ENCODE assay signal across 9 cellular contexts in the genomic region with DNA sequence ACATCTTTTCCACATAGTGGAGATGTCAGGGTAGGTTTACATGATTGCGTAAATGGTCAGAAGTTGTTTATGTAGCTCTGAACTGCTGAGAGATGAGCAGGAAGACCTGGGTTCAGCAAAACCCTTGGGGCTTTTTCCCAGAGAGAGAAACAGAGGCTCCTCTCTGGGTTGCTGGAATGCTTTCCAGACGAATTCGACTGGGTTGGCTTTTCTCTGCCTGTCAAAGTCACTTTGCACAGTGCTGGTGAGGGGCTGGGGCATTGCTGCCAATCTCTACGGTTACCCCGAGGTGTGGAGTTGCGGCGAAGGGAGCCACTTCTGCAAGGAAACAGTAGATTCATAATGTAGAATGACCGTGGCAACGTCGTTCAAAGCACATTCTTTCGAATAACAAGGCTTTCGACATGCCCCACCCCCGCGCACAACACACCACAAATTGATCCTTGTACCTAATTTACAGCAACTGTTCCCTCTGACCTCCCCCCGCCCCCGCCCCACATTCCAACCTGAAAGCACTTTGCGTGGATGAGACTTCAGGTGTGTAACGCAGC. TPM values are rescaled to one million over a fixed set of nuclear protein-coding genes. Genes with fewer than 3 reads are reported as not detected.
DNase-seq lines count a peak whose midpoint lies in the region; ATAC-seq, FAIRE-seq and TF ChIP-seq lines count a peak whose summit lies in the region.
"Had no signal": no experiment of that assay in that cellular context is flagged by ENCODE, and none has a peak within 500 bp of the region (broad histone marks: within the 10 kb centered on the region; RNA-seq: fewer than 3 reads in every experiment).

No MANE protein-coding gene starts in this region.

- H3K27me3 ChIP-seq in neuron (ENCODE audit: insufficient read depth, low read length) (peaks cover 60% of the 10 kb centered on the region), Karpas-422 (ENCODE audit: low read length) (no peaks in the 10 kb centered on the region)

- no peak for ATAC-seq in stimulated activated naive CD8-positive, alpha-beta T cell treated with anti-CD3 and anti-CD28 coated beads, Interleukin-15, Interleukin-2, amounts not matched to agents 100 U/mL and 50 U/mL, for 24 hours
- ATAC-seq in GM19023 (IDR thresholded peaks at IDR 0.05; ENCODE audit: unreplicated experiment) = no peak

- no peak for DNase-seq in stimulated activated naive CD8-positive, alpha-beta T cell treated with anti-CD3 and anti-CD28 coated beads, Interleukin-15, Interleukin-2, amounts not matched to agents 100 U/mL and 50 U/mL, for 24 hours
- no peak for DNase-seq in endothelial cell (ENCODE audit: low spot score)
- no peak for DNase-seq in NCI-H774 (lab: John Stamatoyannopoulos, UW)
- no peak for DNase-seq in GM12892 (ENCODE audit: insufficient read length)
- no peak for DNase-seq in Karpas-422
- DNase-seq: stimulated activated naive B cell treated with anti-CD40 and anti-IgM and Interleukin-4, amounts not matched to agents 10 μg/mL and 1 μg/mL and 100 μg/mL, for 72 hours had no signal

- H3K9me3 ChIP-seq in neuron (ENCODE audit: low read length) = no peaks in the 10 kb centered on the region
- H3K9me3 ChIP-seq in Karpas-422 (ENCODE audit: low read length) = no peaks in the 10 kb centered on the region

- no peak overlapping the region for H3K27ac Mint-ChIP-seq in stimulated activated naive CD8-positive, alpha-beta T cell treated with anti-CD3 and anti-CD28 coated beads, Interleukin-15, Interleukin-2, amounts not matched to agents 100 ng/mL and 50 ng/mL, for 24 hours
- H3K27ac Mint-ChIP-seq in endothelial cell (ENCODE audit: unreplicated experiment) = peak overlapping the region; percentile 77
- H3K27ac Mint-ChIP-seq: stimulated activated naive B cell treated with anti-CD40 and anti-IgM and Interleukin-4, amounts not matched to agents 10 μg/mL and 1 μg/mL and 100 μg/mL, for 72 hours had no signal

- peaks cover 63% of the 10 kb centered on the region for H3K27me3 Mint-ChIP-seq in stimulated activated naive CD8-positive, alpha-beta T cell treated with anti-CD3 and anti-CD28 coated beads, Interleukin-15, Interleukin-2, amounts not matched to agents 100 ng/mL and 50 ng/mL, for 24 hours
- peaks cover 9% of the 10 kb centered on the region for H3K27me3 Mint-ChIP-seq in endothelial cell (ENCODE audit: unreplicated experiment)

- H3K4me1 Mint-ChIP-seq in stimulated activated naive CD8-positive, alpha-beta T cell treated with anti-CD3 and anti-CD28 coated beads, Interleukin-15, Interleukin-2, amounts not matched to agents 100 ng/mL and 50 ng/mL, for 24 hours (ENCODE audit: low read depth) = peaks cover 6% of the 10 kb centered on the region
- H3K4me1 Mint-ChIP-seq in endothelial cell (ENCODE audit: unreplicated experiment) = peaks cover 2% of the 10 kb centered on the region

- H3K9ac ChIP-seq in Karpas-422 (ENCODE audit: low read length) = no peak overlapping the region

- H2AFZ ChIP-seq in neuron (ENCODE audit: low read depth, low read length) (peak overlapping the region; percentile 67), Karpas-422 (ENCODE audit: low read length) (no peak overlapping the region)

- H3K36me3 ChIP-seq in neuron (ENCODE audit: insufficient read depth, low read length) (no peaks in the 10 kb centered on the region), Karpas-422 (ENCODE audit: insufficient read depth, low read length) (no peaks in the 10 kb centered on the region)

- H3K4me2 ChIP-seq in Karpas-422 (ENCODE audit: low read depth, low read length, poor library complexity, severe bottlenecking) = no peak overlapping the region

- H3K79me2 ChIP-seq in Karpas-422 (ENCODE audit: low read length) = no peaks in the 10 kb centered on the region

- no peak for FAIRE-seq in GM12892 (lab: Jason Lieb, UNC)

- no peaks in the 10 kb centered on the region for H3K9me2 ChIP-seq in Karpas-422 (replicated peaks; ENCODE audit: insufficient read depth, low read length)

- TF ChIP-seq POLR2A in GM12892 (IDR thresholded peaks at IDR 0.05; ENCODE audit: low read depth, low read length) = no peak

- H3K4me1 ChIP-seq in neuron (ENCODE audit: insufficient read depth, low read length) (peaks cover 3% of the 10 kb centered on the region), Karpas-422 (ENCODE audit: low read length) (no peaks in the 10 kb centered on the region)

- no peaks in the 10 kb centered on the region for H3K36me3 Mint-ChIP-seq in stimulated activated naive CD8-positive, alpha-beta T cell treated with anti-CD3 and anti-CD28 coated beads, Interleukin-15, Interleukin-2, amounts not matched to agents 100 ng/mL and 50 ng/mL, for 24 hours (ENCODE audit: low read depth)
- peaks cover 15% of the 10 kb centered on the region for H3K36me3 Mint-ChIP-seq in endothelial cell (ENCODE audit: low read depth, unreplicated experiment)
- H3K36me3 Mint-ChIP-seq: stimulated activated naive B cell treated with anti-CD40 and anti-IgM and Interleukin-4, amounts not matched to agents 10 μg/mL and 1 μg/mL and 100 μg/mL, for 72 hours had no signal

- peak overlapping the region; percentile 25 for H3K4me3 Mint-ChIP-seq in stimulated activated naive CD8-positive, alpha-beta T cell treated with anti-CD3 and anti-CD28 coated beads, Interleukin-15, Interleukin-2, amounts not matched to agents 100 ng/mL and 50 ng/mL, for 24 hours
- no peak overlapping the region for H3K4me3 Mint-ChIP-seq in endothelial cell (ENCODE audit: unreplicated experiment)
- H3K4me3 Mint-ChIP-seq: stimulated activated naive B cell treated with anti-CD40 and anti-IgM and Interleukin-4, amounts not matched to agents 10 μg/mL and 1 μg/mL and 100 μg/mL, for 72 hours had no signal

- no peak for TF ChIP-seq CTCF in endothelial cell (IDR thresholded peaks at IDR 0.05; ENCODE audit: unreplicated experiment)

- H3K4me3 ChIP-seq in neuron (ENCODE audit: low read length) (peak overlapping the region; percentile 45), Karpas-422 (ENCODE audit: low read length) (no peak overlapping the region)

- H4K20me1 ChIP-seq in Karpas-422 (ENCODE audit: insufficient read depth, low read depth, low read length) = no peaks in the 10 kb centered on the region

- H3K27ac ChIP-seq in Karpas-422 (ENCODE audit: low read length) = no peak overlapping the region

- no peaks in the 10 kb centered on the region for H3K9me3 Mint-ChIP-seq in stimulated activated naive CD8-positive, alpha-beta T cell treated with anti-CD3 and anti-CD28 coated beads, Interleukin-15, Interleukin-2, amounts not matched to agents 100 ng/mL and 50 ng/mL, for 24 hours
- peaks cover 54% of the 10 kb centered on the region for H3K9me3 Mint-ChIP-seq in endothelial cell (ENCODE audit: unreplicated experiment)

RNA-seq across cellular contexts. Expression of gene CNTN4, which starts 0.9 kb away (rescaled TPM):
- total RNA-seq in endothelial cell (ENCODE audit: unreplicated experiment) = not detected
- not detected for polyA plus RNA-seq in GM12892 (2012; ENCODE audit: missing spikeins)
- total RNA-seq in Karpas-422 (2014; rRNA removed; shearing (Covaris generic); ENCODE audit: low replicate concordance) = 0.18 and 0.19 TPM in 2 replicates
